In genomic region chr17:38705523-38705802, GRCh38 we compare ENCODE assay signal across 8 cellular contexts. TPM values are rescaled to one million over a fixed set of nuclear protein-coding genes. Genes with fewer than 3 reads are reported as not detected.
A peak's percentile ranks its signal among the peaks of the same experiment; 100 is the strongest.
DNase-seq lines count a peak whose midpoint lies in the region; ATAC-seq and TF ChIP-seq lines count a peak whose summit lies in the region.

No MANE protein-coding gene starts in this region.

- peak overlapping the region; percentile 25 for H4K8ac ChIP-seq in trophoblast cell (ENCODE audit: low read depth, low read length)

- no peaks in the 10 kb centered on the region for H3K27me3 ChIP-seq in GM06990 (replicated peaks; ENCODE audit: control insufficient read depth, insufficient read depth, low read length)
- no peaks in the 10 kb centered on the region for H3K27me3 ChIP-seq in Peyer's patch
- no peaks in the 10 kb centered on the region for H3K27me3 ChIP-seq in trophoblast cell (ENCODE audit: insufficient read depth, low read length)

- intact Hi-C loops in sciatic nerve (cut with DNase I): no loop called here

- no CpG with 5 or more reads among the region's 32 CpGs for WGBS in trophoblast cell (ENCODE audit: extremely low coverage, insufficient coverage, insufficient read length)

- no peak overlapping the region for H3K23ac ChIP-seq in trophoblast cell (ENCODE audit: low read length)

- no peak overlapping the region for H3K14ac ChIP-seq in trophoblast cell (ENCODE audit: low read length)

- no peak overlapping the region for H2BK12ac ChIP-seq in trophoblast cell (ENCODE audit: low read length)

- no peak overlapping the region for H2BK5ac ChIP-seq in trophoblast cell (ENCODE audit: low read depth, low read length, poor library complexity)

- H3K4me3 ChIP-seq in GM06990 (replicated peaks; ENCODE audit: low read depth, low read length) (peak overlapping the region; percentile 89), Peyer's patch (peak overlapping the region; percentile 87 to 97 (median 94)), epithelial cell of esophagus (ENCODE audit: low read length) (peak overlapping the region; percentile 73), trophoblast cell (ENCODE audit: low read depth, low read length) (peak overlapping the region; percentile 76)

- peaks cover 6% of the 10 kb centered on the region for H3K79me2 ChIP-seq in trophoblast cell (ENCODE audit: control insufficient read depth, insufficient read depth, low read length, poor library complexity)

- TF ChIP-seq POLR2A in Peyer's patch (IDR thresholded peaks at IDR 0.05): no peak

- H4K12ac ChIP-seq in trophoblast cell (ENCODE audit: low read depth, low read length): no peak overlapping the region

- H3K18ac ChIP-seq in trophoblast cell (ENCODE audit: low read length): no peak overlapping the region

- peaks cover 0 to 32% (median 4%) of the 10 kb centered on the region in 4 donors for H3K4me1 ChIP-seq in Peyer's patch
- peaks cover 20 to 28% of the 10 kb centered on the region in 2 experiments for H3K4me1 ChIP-seq in trophoblast cell (ENCODE audit: control insufficient read depth in 1 of 2, insufficient read depth in 2 of 2, low read length in 2 of 2)

- H3K27ac ChIP-seq in Peyer's patch (peak overlapping the region; percentile 89 to 99 (median 97)), trophoblast cell (ENCODE audit: low read depth, low read length) (no peak overlapping the region)

- no peak overlapping the region for H2AFZ ChIP-seq in trophoblast cell (ENCODE audit: insufficient read depth, low read length, poor library complexity)

- no peak for ATAC-seq in HG02970 (IDR thresholded peaks at IDR 0.05; ENCODE audit: low FRiP score, unreplicated experiment)
- ATAC-seq in sciatic nerve: no peak

- H2AK5ac ChIP-seq in trophoblast cell (ENCODE audit: low read length): no peak overlapping the region

- no peak overlapping the region for H2BK120ac ChIP-seq in trophoblast cell (ENCODE audit: insufficient read depth, low read length, poor library complexity)

- no peak overlapping the region for H3K9ac ChIP-seq in trophoblast cell (ENCODE audit: low read length)

- TF ChIP-seq CTCF in GM06990 (IDR thresholded peaks at IDR 0.05; ENCODE audit: insufficient read depth, low read length, poor library complexity, severe bottlenecking) (no peak), Peyer's patch (IDR thresholded peaks at IDR 0.05) (no peak), epithelial cell of esophagus (IDR thresholded peaks at IDR 0.05; ENCODE audit: insufficient read depth, low read depth, low read length, missing control alignments) (no peak)

- peaks cover 11% of the 10 kb centered on the region for H3K36me3 ChIP-seq in GM06990 (ENCODE audit: control insufficient read depth, insufficient read depth, low read length)
- H3K36me3 ChIP-seq in Peyer's patch: peaks cover 0 to 32% (median 0%) of the 10 kb centered on the region in 3 donors
- peaks cover 12 to 13% of the 10 kb centered on the region in 2 experiments for H3K36me3 ChIP-seq in trophoblast cell (ENCODE audit: control insufficient read depth in 1 of 2, insufficient read depth in 2 of 2, low read length in 2 of 2)

- peaks cover 28% of the 10 kb centered on the region for H3K79me1 ChIP-seq in trophoblast cell (ENCODE audit: low read length)

- H3K4ac ChIP-seq in trophoblast cell (ENCODE audit: low read depth, low read length): no peak overlapping the region

- H3K9me3 ChIP-seq in Peyer's patch: no peaks in the 10 kb centered on the region
- H3K9me3 ChIP-seq in trophoblast cell (ENCODE audit: insufficient read depth, low read depth, low read length): no peaks in the 10 kb centered on the region

- peak overlapping the region; percentile 74 for H4K91ac ChIP-seq in trophoblast cell (ENCODE audit: low read depth, low read length)

- H3K4me2 ChIP-seq in trophoblast cell (ENCODE audit: low read length): peak overlapping the region; percentile 85

- no peak for DNase-seq in GM06990 (ENCODE audit: extremely low read depth, insufficient read length)
- peak in 1 of 3 donors; percentile 68 for DNase-seq in Peyer's patch
- no peak for DNase-seq in epithelial cell of esophagus (ENCODE audit: low read depth)
- peak in 1 of 2 donors; percentile 29 for DNase-seq in trophoblast cell
- DNase-seq in AG08395 (ENCODE audit: low spot score): no peak
- DNase-seq in NCI-H128 (lab: John Stamatoyannopoulos, UW; ENCODE audit: unreplicated experiment): no peak
- DNase-seq in sciatic nerve (ENCODE audit: low spot score): no peak

RNA-seq across cellular contexts. Expression of gene MLLT6, which starts 0.4 kb away (rescaled TPM):
- 100 to 1,000 TPM in 3 of 4 donors, 10 to 100 TPM in 1; 69.2 to 297 (median 190) TPM for total RNA-seq in Peyer's patch
- polyA plus RNA-seq in trophoblast cell (2013): 15.3 and 16.2 TPM in 2 replicates
- 202 TPM for total RNA-seq in sciatic nerve

RNA-seq across cellular contexts. Expression of gene CISD3, which starts 24.7 kb away (rescaled TPM):
- total RNA-seq in Peyer's patch (10 to 100 TPM; 10.7 to 55.0 (median 43.2) TPM), sciatic nerve (17.3 TPM)
- polyA plus RNA-seq in trophoblast cell (2013): 7.1 and 7.8 TPM in 2 replicates

RNA-seq across cellular contexts. Expression of gene EPOP, which starts 30.7 kb away (rescaled TPM):
- 1 to 10 TPM in 1 of 4 donors, under 1 TPM in 1, not detected in 2; 0.54 to 3.3 TPM for total RNA-seq in Peyer's patch
- 1.8 TPM in 2 replicates for polyA plus RNA-seq in trophoblast cell (2013)
- 1.5 TPM for total RNA-seq in sciatic nerve

RNA-seq across cellular contexts. Expression of gene PCGF2, which starts 42.7 kb away (rescaled TPM):
- total RNA-seq in Peyer's patch (10 to 100 TPM in 2 of 4 donors, 1 to 10 TPM in 2; 8.3 to 41.9 (median 14.5) TPM), sciatic nerve (56.2 TPM)
- 42.2 and 42.5 TPM in 2 replicates for polyA plus RNA-seq in trophoblast cell (2013)

RNA-seq across cellular contexts. Expression of gene PSMB3, which starts 47.1 kb away (rescaled TPM):
- total RNA-seq in Peyer's patch (100 to 1,000 TPM; 106 to 165 (median 109) TPM), sciatic nerve (84.8 TPM)
- 299 and 301 TPM in 2 replicates for polyA plus RNA-seq in trophoblast cell (2013)
